Comparison of ENCODE assay signal across 13 cellular contexts in the genomic region with DNA sequence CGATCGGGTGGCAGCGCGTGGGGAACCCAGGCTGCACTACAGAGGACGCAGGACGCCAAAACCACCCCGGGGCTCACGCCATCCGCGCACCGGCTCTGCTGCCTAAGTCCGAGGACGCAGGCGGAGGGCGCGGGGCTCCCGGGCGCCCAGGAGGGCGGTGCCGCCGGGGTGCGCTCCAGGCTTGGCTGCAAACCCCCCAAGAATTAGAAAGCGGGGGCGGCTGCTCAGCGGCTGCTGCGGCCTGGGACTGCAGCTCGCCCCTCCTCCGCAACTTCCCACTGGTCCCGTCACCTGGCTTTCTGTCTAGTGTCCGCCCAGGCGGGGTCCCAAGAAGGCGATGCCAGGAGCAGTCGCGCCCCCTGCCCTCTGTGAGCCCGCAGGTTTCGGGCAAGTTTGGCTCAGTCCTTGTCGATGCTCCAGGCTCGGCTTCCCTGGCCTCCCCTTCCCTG. TPM values are rescaled to one million over a fixed set of nuclear protein-coding genes. Genes with fewer than 3 reads are reported as not detected.
A peak's percentile ranks its signal among the peaks of the same experiment; 100 is the strongest.
DNase-seq lines count a peak whose midpoint lies in the region; ATAC-seq, FAIRE-seq and TF ChIP-seq lines count a peak whose summit lies in the region.
"Had no signal": no experiment of that assay in that cellular context is flagged by ENCODE, and none has a peak within 500 bp of the region (broad histone marks: within the 10 kb centered on the region; RNA-seq: fewer than 3 reads in every experiment).

No MANE protein-coding gene starts in this region.

- FAIRE-seq in pancreas (lab: Jason Lieb, UNC) = no peak

- 2% methylated on average over 34 to 38 of the region's 38 CpGs for WGBS in pancreas, 2 donors

- H3K4me3 Mint-ChIP-seq in glutamatergic neuron (ENCODE audit: unreplicated experiment) = peak overlapping the region; percentile 80
- H3K4me3 Mint-ChIP-seq in T-helper 17 cell = no peak overlapping the region
- H3K4me3 Mint-ChIP-seq: CD8-positive, alpha-beta memory T cell; T-cell had no signal

- intact Hi-C loops in pancreas (cut with DNase I) = no loop called here

- H3K36me3 ChIP-seq in MG63 (no peaks in the 10 kb centered on the region), pancreas (no peaks in the 10 kb centered on the region)

- H3K27me3 ChIP-seq in MG63 (peaks cover 29% of the 10 kb centered on the region), pancreas (peaks cover 0 to 3% (median 1%) of the 10 kb centered on the region in 4 donors)

- H3K4me3 ChIP-seq in MG63 (no peak overlapping the region), pancreas (peak overlapping the region in 2 of 4 donors; percentile 27 to 39)

- H3K27ac Mint-ChIP-seq in glutamatergic neuron (ENCODE audit: unreplicated experiment) = peak overlapping the region; percentile 81
- H3K27ac Mint-ChIP-seq in T-helper 17 cell = no peak overlapping the region
- H3K27ac Mint-ChIP-seq: CD8-positive, alpha-beta memory T cell; T-cell had no signal

- no peak overlapping the region for H3K27ac ChIP-seq in pancreas

- peaks cover 55% of the 10 kb centered on the region for H3K4me1 Mint-ChIP-seq in glutamatergic neuron (ENCODE audit: low read depth, unreplicated experiment)
- H3K4me1 Mint-ChIP-seq in T-helper 17 cell = no peaks in the 10 kb centered on the region
- H3K4me1 Mint-ChIP-seq: CD8-positive, alpha-beta memory T cell; T-cell had no signal

- peaks cover 6% of the 10 kb centered on the region for H3K27me3 Mint-ChIP-seq in glutamatergic neuron (ENCODE audit: unreplicated experiment)
- H3K27me3 Mint-ChIP-seq in T-helper 17 cell = peaks cover 49% of the 10 kb centered on the region

- ATAC-seq in pancreas = peak; percentile 21 to 70 (median 57)
- ATAC-seq in T-helper 17 cell = no peak
- ATAC-seq in GM21447 (IDR thresholded peaks at IDR 0.05; ENCODE audit: unreplicated experiment) = no peak
- ATAC-seq: T-cell had no signal

- DNase-seq in Daoy (ENCODE audit: low read depth) (peak; percentile 25), MG63 (peak; percentile 9), glutamatergic neuron (peak; percentile 52), pancreas (peak in 2 of 6 donors; percentile 60 to 69), T-helper 17 cell (no peak), HK-2 (ENCODE audit: unreplicated experiment) (no peak)
- no peak for DNase-seq in activated naive CD4-positive, alpha-beta T cell (lab: John Stamatoyannopoulos, UW)
- DNase-seq: CD8-positive, alpha-beta memory T cell; foreskin melanocyte; Kasumi-1; T-cell had no signal

- H3K36me3 Mint-ChIP-seq in glutamatergic neuron (ENCODE audit: unreplicated experiment) (no peaks in the 10 kb centered on the region), T-helper 17 cell (ENCODE audit: low read depth) (no peaks in the 10 kb centered on the region)
- H3K36me3 Mint-ChIP-seq: T-cell had no signal

- TF ChIP-seq CTCF in glutamatergic neuron (IDR thresholded peaks at IDR 0.05; ENCODE audit: partially characterized antibody, unreplicated experiment) (no peak), pancreas (IDR thresholded peaks at IDR 0.05) (no peak)

- H3K9me3 Mint-ChIP-seq in glutamatergic neuron (ENCODE audit: unreplicated experiment) = peaks cover 4% of the 10 kb centered on the region
- H3K9me3 Mint-ChIP-seq: T-cell had no signal

- H3K4me1 ChIP-seq in pancreas = no peaks in the 10 kb centered on the region

- no peaks in the 10 kb centered on the region for H3K9me3 ChIP-seq in MG63
- H3K9me3 ChIP-seq in pancreas = no peaks in the 10 kb centered on the region
- no peaks in the 10 kb centered on the region for H3K9me3 ChIP-seq in T-helper 17 cell (ENCODE audit: control insufficient read depth, low read length, poor library complexity, severe bottlenecking)

RNA-seq across cellular contexts. Expression of gene POU6F2, which starts 1.7 kb away (rescaled TPM):
- total RNA-seq in Daoy (2014; rRNA removed; shearing (Covaris generic)) = 0.42 and 1.4 TPM in 2 replicates
- not detected in 2 replicates for total RNA-seq in MG63 (2014; rRNA removed; shearing (Covaris generic); ENCODE audit: low replicate concordance)
- 34.7 TPM for total RNA-seq in glutamatergic neuron (ENCODE audit: unreplicated experiment)
- total RNA-seq in pancreas = 1 to 10 TPM; 1.6 to 4.2 (median 2.4) TPM
- 1 to 10 TPM; 1.3 to 2.9 TPM for polyA plus RNA-seq in pancreas
- total RNA-seq in T-helper 17 cell = under 1 TPM in 1 of 2 donors, not detected in 1; 0.29 TPM
- total RNA-seq: activated CD8-positive, alpha-beta memory T cell treated with anti-CD3 and anti-CD28 coated beads for 36 hours; CD8-positive, alpha-beta memory T cell; T-cell had no signal
- polyA plus RNA-seq: CD8-positive, alpha-beta memory T cell had no signal

Comparison
In these comparisons a context has a peak if more than half of its experiments do, and no peak if none do; other contexts are left out.
1. DNase-seq: peak in Daoy (single experiment), MG63 (single experiment) and glutamatergic neuron (single experiment); none in T-helper 17 cell (0 of 3), HK-2 (single experiment) and activated naive CD4-positive, alpha-beta T cell (0 of 4).
2. ATAC-seq: peak in pancreas (4 of 4); none in T-helper 17 cell (single experiment) and GM21447 (single experiment).